Comparison of ENCODE assay signal across 1 cellular context in the genomic region with DNA sequence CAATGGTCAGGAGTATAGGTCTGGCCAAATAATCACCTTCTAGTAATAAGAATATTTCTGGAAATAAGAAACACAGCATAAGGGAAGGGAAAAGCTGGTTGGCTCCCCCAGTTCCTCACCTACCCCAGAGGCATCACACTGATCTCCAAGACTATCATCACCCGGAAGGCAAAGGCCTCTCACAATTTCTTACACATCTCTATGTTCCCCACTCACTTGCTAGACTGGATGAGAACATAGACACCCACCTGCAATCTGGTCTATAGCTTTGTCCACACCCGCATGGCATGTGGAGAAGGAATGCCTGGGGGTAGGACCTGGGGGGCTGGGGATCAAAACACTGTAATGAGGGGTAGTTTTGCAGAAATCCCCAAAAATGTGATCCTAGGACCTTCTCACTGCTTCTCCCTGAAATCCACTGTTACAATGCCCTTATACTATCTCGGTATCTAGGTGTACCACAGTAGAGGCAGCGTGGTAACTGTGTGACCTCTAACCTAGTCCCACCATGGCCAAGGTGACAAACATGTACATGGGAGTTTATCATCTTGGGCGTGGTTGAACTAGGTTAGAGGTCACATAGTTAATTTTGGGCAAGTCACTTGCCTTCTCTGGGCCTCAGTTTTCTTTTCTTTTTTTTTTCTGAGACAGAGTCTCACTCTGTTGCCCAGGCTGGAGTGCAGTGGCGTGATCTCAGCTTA.
TF ChIP-seq lines count a peak whose summit lies in the region.

No MANE protein-coding gene starts in this region.

TF ChIP-seq in HCT116, 20 proteins besides CTCF, POLR2A, EP300 and RAD21:
- no peak for TF ChIP-seq SRF (IDR thresholded peaks at IDR 0.05; ENCODE audit: low read depth)
- no peak for TF ChIP-seq ELF1 (IDR thresholded peaks at IDR 0.05; ENCODE audit: borderline replicate concordance, low read depth)
- TF ChIP-seq YY1 (IDR thresholded peaks at IDR 0.05; ENCODE audit: extremely low read depth, insufficient replicate concordance, low read depth, low read length) = no peak
- TF ChIP-seq, protein P1, sequence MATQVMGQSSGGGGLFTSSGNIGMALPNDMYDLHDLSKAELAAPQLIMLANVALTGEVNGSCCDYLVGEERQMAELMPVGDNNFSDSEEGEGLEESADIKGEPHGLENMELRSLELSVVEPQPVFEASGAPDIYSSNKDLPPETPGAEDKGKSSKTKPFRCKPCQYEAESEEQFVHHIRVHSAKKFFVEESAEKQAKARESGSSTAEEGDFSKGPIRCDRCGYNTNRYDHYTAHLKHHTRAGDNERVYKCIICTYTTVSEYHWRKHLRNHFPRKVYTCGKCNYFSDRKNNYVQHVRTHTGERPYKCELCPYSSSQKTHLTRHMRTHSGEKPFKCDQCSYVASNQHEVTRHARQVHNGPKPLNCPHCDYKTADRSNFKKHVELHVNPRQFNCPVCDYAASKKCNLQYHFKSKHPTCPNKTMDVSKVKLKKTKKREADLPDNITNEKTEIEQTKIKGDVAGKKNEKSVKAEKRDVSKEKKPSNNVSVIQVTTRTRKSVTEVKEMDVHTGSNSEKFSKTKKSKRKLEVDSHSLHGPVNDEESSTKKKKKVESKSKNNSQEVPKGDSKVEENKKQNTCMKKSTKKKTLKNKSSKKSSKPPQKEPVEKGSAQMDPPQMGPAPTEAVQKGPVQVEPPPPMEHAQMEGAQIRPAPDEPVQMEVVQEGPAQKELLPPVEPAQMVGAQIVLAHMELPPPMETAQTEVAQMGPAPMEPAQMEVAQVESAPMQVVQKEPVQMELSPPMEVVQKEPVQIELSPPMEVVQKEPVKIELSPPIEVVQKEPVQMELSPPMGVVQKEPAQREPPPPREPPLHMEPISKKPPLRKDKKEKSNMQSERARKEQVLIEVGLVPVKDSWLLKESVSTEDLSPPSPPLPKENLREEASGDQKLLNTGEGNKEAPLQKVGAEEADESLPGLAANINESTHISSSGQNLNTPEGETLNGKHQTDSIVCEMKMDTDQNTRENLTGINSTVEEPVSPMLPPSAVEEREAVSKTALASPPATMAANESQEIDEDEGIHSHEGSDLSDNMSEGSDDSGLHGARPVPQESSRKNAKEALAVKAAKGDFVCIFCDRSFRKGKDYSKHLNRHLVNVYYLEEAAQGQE (IDR thresholded peaks at IDR 0.05; ENCODE audit: low read depth) = no peak
- TF ChIP-seq JUND (IDR thresholded peaks at IDR 0.05) = no peak
- TF ChIP-seq SIN3A (IDR thresholded peaks at IDR 0.05; ENCODE audit: low read depth) = no peak
- no peak for TF ChIP-seq CBX3 (IDR thresholded peaks at IDR 0.05; ENCODE audit: low read depth)
- TF ChIP-seq EZH2 (IDR thresholded peaks at IDR 0.05) = no peak
